1 cellular context compared by ENCODE assay signal in the genomic region with DNA sequence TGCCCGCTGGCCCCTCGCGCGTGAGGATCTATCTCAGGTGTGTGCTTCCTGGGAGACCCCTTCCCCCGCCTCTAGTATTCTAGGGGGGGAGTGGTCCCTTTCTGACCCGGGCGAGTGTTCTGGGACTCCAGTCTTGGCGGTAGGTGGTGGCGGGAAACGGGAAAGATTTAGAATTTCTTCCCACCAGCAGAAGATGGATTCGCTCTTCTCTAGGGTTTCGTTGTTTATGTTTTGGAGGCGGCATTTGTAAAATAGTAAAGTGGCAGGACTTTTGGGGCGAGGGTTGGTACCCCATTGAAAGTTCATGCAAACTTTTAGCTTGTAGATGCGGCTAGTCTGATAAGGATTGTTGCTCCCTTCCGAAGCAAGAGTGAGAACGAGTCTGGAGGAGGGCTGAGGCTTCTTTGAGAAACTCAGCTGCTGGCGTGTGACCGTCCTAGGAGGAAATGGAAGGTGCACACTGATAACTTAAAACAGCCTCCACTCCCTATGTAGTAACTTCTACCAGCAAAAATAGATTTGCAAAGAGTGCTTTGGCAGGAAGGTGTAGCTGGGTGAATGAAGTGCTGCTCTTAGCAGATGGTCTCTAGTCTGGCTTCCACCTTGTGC.
TF ChIP-seq lines count a peak whose summit lies in the region.

No MANE protein-coding gene starts in this region.

TF ChIP-seq in HCT116, 20 proteins besides CTCF, POLR2A, EP300 and RAD21 (continued from another document):
- TF ChIP-seq SIN3A (IDR thresholded peaks at IDR 0.05; ENCODE audit: low read depth) (peak; percentile 5; the same call in 1 of the 2 replicates), EGR1 (IDR thresholded peaks at IDR 0.05; ENCODE audit: low read depth) (no peak), TCF7L2 (IDR thresholded peaks at IDR 0.05; ENCODE audit: borderline replicate concordance, extremely low read depth, insufficient read depth, insufficient read length) (no peak)
- TF ChIP-seq, protein P1, sequence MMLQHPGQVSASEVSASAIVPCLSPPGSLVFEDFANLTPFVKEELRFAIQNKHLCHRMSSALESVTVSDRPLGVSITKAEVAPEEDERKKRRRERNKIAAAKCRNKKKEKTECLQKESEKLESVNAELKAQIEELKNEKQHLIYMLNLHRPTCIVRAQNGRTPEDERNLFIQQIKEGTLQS (IDR thresholded peaks at IDR 0.05), result no peak
- TF ChIP-seq, protein P2, sequence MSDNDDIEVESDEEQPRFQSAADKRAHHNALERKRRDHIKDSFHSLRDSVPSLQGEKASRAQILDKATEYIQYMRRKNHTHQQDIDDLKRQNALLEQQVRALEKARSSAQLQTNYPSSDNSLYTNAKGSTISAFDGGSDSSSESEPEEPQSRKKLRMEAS (IDR thresholded peaks at IDR 0.05), result no peak
